8 cellular contexts compared by ENCODE assay signal in the genomic region with DNA sequence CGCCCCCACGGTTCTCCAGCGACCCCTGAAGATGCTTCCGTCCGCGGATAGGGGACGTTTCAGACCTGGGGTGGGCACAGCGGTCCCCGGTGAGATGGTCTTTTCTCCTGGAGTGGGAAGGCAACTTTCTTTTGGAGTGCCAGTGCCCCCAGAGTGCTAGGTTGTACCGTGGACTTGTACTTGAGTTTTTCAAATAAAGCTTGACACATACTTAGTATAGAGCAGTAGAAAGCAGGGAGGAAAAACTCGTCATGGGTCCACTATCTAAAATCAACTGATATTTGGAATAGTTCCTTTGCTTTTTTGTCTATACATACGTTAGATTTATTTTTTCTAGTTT. TPM values are rescaled to one million over a fixed set of nuclear protein-coding genes. Genes with fewer than 3 reads are reported as not detected.
DNase-seq lines count a peak whose midpoint lies in the region; ATAC-seq and TF ChIP-seq lines count a peak whose summit lies in the region.

No MANE protein-coding gene starts in this region.

- H3K4me3 ChIP-seq in AG09309 (ENCODE audit: control insufficient read depth, low read depth, low read length) (peak overlapping the region; percentile 64), Karpas-422 (ENCODE audit: low read length) (peak overlapping the region; percentile 54), endodermal cell (ENCODE audit: low read length) (peak overlapping the region; percentile 82), neuronal stem cell (ENCODE audit: low read length in 2 of 2) (peak overlapping the region; percentile 40 to 76)

- no peak overlapping the region for H3K27ac Mint-ChIP-seq in endodermal cell

- DNase-seq in AG09309 (ENCODE audit: low read depth) (no peak), Karpas-422 (no peak), endodermal cell (no peak), neuronal stem cell (ENCODE audit: low spot score) (no peak), NCI-H774 (lab: John Stamatoyannopoulos, UW) (no peak), GM13976 (ENCODE audit: low spot score) (no peak), NCI-H1694 treated with DMSO at 0.1 percent for 48 hours (lab: John Stamatoyannopoulos, UW) (no peak)

- H3K27ac ChIP-seq in Karpas-422 (ENCODE audit: low read length) (no peak overlapping the region), endodermal cell (ENCODE audit: low read depth, low read length) (no peak overlapping the region), neuronal stem cell (replicated peaks; ENCODE audit: low read length) (no peak overlapping the region)

- H3K36me3 Mint-ChIP-seq in endodermal cell (ENCODE audit: low read depth) = no peaks in the 10 kb centered on the region

- WGBS in endodermal cell (ENCODE audit: insufficient coverage in 1 of 2, insufficient read length in 1 of 2), 2 experiments = 23 to 80% methylated on average over 1 to 11 of the region's 12 CpGs
- no CpG with 5 or more reads among the region's 12 CpGs for WGBS in neuronal stem cell (ENCODE audit: extremely low coverage in 2 of 2, insufficient read length in 2 of 2, insufficient replicate concordance in 1 of 2), 2 donors

- no peak overlapping the region for H2BK5ac ChIP-seq in neuronal stem cell (ENCODE audit: low read length)

- no peak overlapping the region for H4K8ac ChIP-seq in neuronal stem cell (ENCODE audit: low read depth, low read length)

- no peaks in the 10 kb centered on the region for H4K20me1 ChIP-seq in Karpas-422 (ENCODE audit: insufficient read depth, low read depth, low read length)

- no peaks in the 10 kb centered on the region for H3K79me2 ChIP-seq in Karpas-422 (ENCODE audit: low read length)

- peaks cover 3% of the 10 kb centered on the region; the same call in 1 of the 2 replicates for H3K4me1 ChIP-seq in Karpas-422 (ENCODE audit: low read length)
- H3K4me1 ChIP-seq in endodermal cell (ENCODE audit: control insufficient read depth, insufficient read depth, low read length) = peaks cover 13% of the 10 kb centered on the region
- H3K4me1 ChIP-seq in neuronal stem cell (ENCODE audit: control insufficient read depth in 2 of 2, insufficient read depth in 1 of 2, low read depth in 1 of 2, low read length in 2 of 2) = peaks cover 3 to 11% of the 10 kb centered on the region in 2 donors

- H3K9ac ChIP-seq in Karpas-422 (ENCODE audit: low read length) (peak overlapping the region; percentile 44), endodermal cell (ENCODE audit: extremely low read depth, low read length, poor library complexity, severe bottlenecking) (peak overlapping the region; percentile 64), neuronal stem cell (ENCODE audit: low read depth, low read length, poor library complexity) (peak overlapping the region; percentile 17)

- no peak overlapping the region for H3K4ac ChIP-seq in neuronal stem cell (ENCODE audit: low read length)

- H3K27me3 ChIP-seq in Karpas-422 (ENCODE audit: low read length) (no peaks in the 10 kb centered on the region), endodermal cell (ENCODE audit: control insufficient read depth, insufficient read depth, low read length, poor library complexity, severe bottlenecking) (peaks cover 18% of the 10 kb centered on the region), neuronal stem cell (ENCODE audit: control insufficient read depth in 3 of 3, insufficient read depth in 3 of 3, low read depth in 1 of 3, low read length in 3 of 3) (peaks cover 2 to 88% (median 41%) of the 10 kb centered on the region in 3 experiments)

- no peak overlapping the region for H2AK5ac ChIP-seq in neuronal stem cell (ENCODE audit: low read depth, low read length)

- no peak overlapping the region for H2BK120ac ChIP-seq in neuronal stem cell (ENCODE audit: low read depth, low read length)

- no peak overlapping the region for H3K14ac ChIP-seq in neuronal stem cell (ENCODE audit: low read length)

- in situ Hi-C loops in GM13976 (cut with MboI; ENCODE audit: low sequenced_read_pairs, unreplicated experiment) = no loop called here

- no peaks in the 10 kb centered on the region for H3K9me2 ChIP-seq in Karpas-422 (replicated peaks; ENCODE audit: insufficient read depth, low read length)

- H3K4me2 ChIP-seq in Karpas-422 (ENCODE audit: low read depth, low read length, poor library complexity, severe bottlenecking) = peak overlapping the region; percentile 64
- H3K4me2 ChIP-seq in neuronal stem cell (ENCODE audit: insufficient read depth, low read length, poor library complexity, severe bottlenecking) = peak overlapping the region; percentile 84

- H2BK12ac ChIP-seq in neuronal stem cell (ENCODE audit: low read length) = no peak overlapping the region

- 0 out of 2 replicates have a peak overlapping the region, but pooled peaks have one; percentile 65 for H2AFZ ChIP-seq in Karpas-422 (ENCODE audit: low read length)
- peak overlapping the region; percentile 85 for H2AFZ ChIP-seq in neuronal stem cell (ENCODE audit: low read length)

- no peaks in the 10 kb centered on the region for H3K36me3 ChIP-seq in Karpas-422 (ENCODE audit: insufficient read depth, low read length)
- H3K36me3 ChIP-seq in endodermal cell (ENCODE audit: control insufficient read depth, insufficient read depth, low read length) = no peaks in the 10 kb centered on the region
- no peaks in the 10 kb centered on the region for H3K36me3 ChIP-seq in neuronal stem cell (replicated peaks in 1 of 2; ENCODE audit: control insufficient read depth in 2 of 2, insufficient read depth in 2 of 2, low read length in 2 of 2)

- H3K9me3 ChIP-seq in Karpas-422 (ENCODE audit: low read length) (no peaks in the 10 kb centered on the region), endodermal cell (ENCODE audit: control insufficient read depth, low read length) (no peaks in the 10 kb centered on the region), neuronal stem cell (replicated peaks in 1 of 2; ENCODE audit: control insufficient read depth in 2 of 2, insufficient read depth in 1 of 2, low read depth in 1 of 2, low read length in 2 of 2) (no peaks in the 10 kb centered on the region)

- no peak overlapping the region for H2BK15ac ChIP-seq in neuronal stem cell (ENCODE audit: low read length)

- peak overlapping the region; percentile 3 for H3K23ac ChIP-seq in neuronal stem cell (ENCODE audit: low read depth, low read length, poor library complexity)

- no peaks in the 10 kb centered on the region for H3K79me1 ChIP-seq in neuronal stem cell (ENCODE audit: low read depth, low read length)

- ATAC-seq in GM21423 (IDR thresholded peaks at IDR 0.05; ENCODE audit: unreplicated experiment) = peak; percentile 13

- peaks cover 41% of the 10 kb centered on the region for H3K27me3 Mint-ChIP-seq in endodermal cell (ENCODE audit: insufficient read depth)

- no peak overlapping the region for H4K91ac ChIP-seq in neuronal stem cell (ENCODE audit: low read depth, low read length, poor library complexity)

- TF ChIP-seq CTCF in AG09309 (IDR thresholded peaks at IDR 0.05; ENCODE audit: control insufficient read depth, insufficient read depth, low read depth, low read length, missing control alignments) (no peak), endodermal cell (conservative IDR thresholded peaks at IDR 0.05) (no peak), GM13976 (IDR thresholded peaks at IDR 0.05; ENCODE audit: borderline replicate concordance, control extremely low read depth, extremely low read depth, insufficient read depth, missing control alignments) (no peak)

- no peaks in the 10 kb centered on the region for H3K9me3 Mint-ChIP-seq in endodermal cell

- peaks cover 20% of the 10 kb centered on the region for H3K4me1 Mint-ChIP-seq in endodermal cell

- H3K18ac ChIP-seq in neuronal stem cell (ENCODE audit: low read length) = peak overlapping the region; percentile 4

- peak overlapping the region; percentile 62 for H3K4me3 Mint-ChIP-seq in endodermal cell

RNA-seq across cellular contexts. Expression of a gene that starts 28.4 kb away (rescaled TPM):
- total RNA-seq in Karpas-422 (2014; rRNA removed; shearing (Covaris generic); ENCODE audit: low replicate concordance) = not detected in 2 replicates
- total RNA-seq in endodermal cell = 1 to 10 TPM; 6.2 to 7.0 TPM
- polyA plus RNA-seq in endodermal cell (2013, experiment 1 of 2) = 1.6 TPM
- polyA plus RNA-seq in endodermal cell (2013, experiment 2 of 2) = 1.9 TPM
- 0.56 TPM for polyA plus RNA-seq in neuronal stem cell (2013, experiment 1 of 2)
- 0.48 TPM for polyA plus RNA-seq in neuronal stem cell (2013, experiment 2 of 2)
